ENCODE assay signal across 16 cellular contexts in the genomic region with DNA sequence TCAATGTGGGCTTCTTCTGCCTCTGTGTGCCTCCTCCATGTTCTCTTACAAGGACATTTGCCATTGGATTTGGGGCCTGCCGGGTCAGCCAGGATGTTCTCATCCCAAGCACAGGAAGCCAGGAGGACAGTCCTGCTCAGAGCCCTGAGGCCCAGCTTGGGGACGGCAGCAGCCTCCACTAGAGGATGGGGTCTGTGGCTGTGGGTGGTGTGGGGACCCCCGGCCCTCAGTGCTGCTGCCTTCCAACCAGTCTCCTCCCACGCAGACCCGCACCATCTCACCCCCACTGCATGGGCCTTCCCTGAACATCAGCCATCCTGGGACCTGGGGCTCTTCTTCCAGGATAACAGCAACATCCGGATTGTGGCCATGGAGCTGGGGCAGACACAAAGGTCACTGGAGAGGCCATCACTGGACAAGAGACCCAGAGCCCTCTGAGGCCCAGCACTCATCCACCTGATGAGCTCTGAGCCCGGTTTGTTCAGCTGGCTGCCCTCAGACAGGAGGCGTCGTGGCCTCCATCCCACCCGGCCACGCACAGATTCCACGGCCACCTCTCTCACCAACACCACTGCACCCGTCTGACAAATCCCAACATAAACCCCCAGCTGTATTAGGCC. TPM values are rescaled to one million over a fixed set of nuclear protein-coding genes. Genes with fewer than 3 reads are reported as not detected.
DNase-seq lines count a peak whose midpoint lies in the region; ATAC-seq and TF ChIP-seq lines count a peak whose summit lies in the region.
"Had no signal": no experiment of that assay in that cellular context is flagged by ENCODE, and none has a peak within 500 bp of the region (broad histone marks: within the 10 kb centered on the region; RNA-seq: fewer than 3 reads in every experiment).

No MANE protein-coding gene starts in this region.

- POLR2A ChIA-PET in GM10248 (lab: Yijun Ruan, JAX) = no interaction called here

- no peaks in the 10 kb centered on the region for H3K36me3 ChIP-seq in upper lobe of right lung
- no peaks in the 10 kb centered on the region for H3K36me3 ChIP-seq in left lung
- H3K36me3 ChIP-seq: BE2C, HAP-1 had no signal

- ATAC-seq in left cardiac atrium (no peak), right cardiac atrium (no peak), upper lobe of right lung (peak; percentile 11), left lung (no peak)

- H3K4me3 ChIP-seq in right cardiac atrium (ENCODE audit: low read length) (no peak overlapping the region), upper lobe of right lung (no peak overlapping the region), left lung (no peak overlapping the region)
- H3K4me3 ChIP-seq: GM23248, HAP-1 had no signal

- no peaks in the 10 kb centered on the region for H3K4me1 ChIP-seq in right cardiac atrium (ENCODE audit: control insufficient read depth, insufficient read depth, low read length)
- no peaks in the 10 kb centered on the region for H3K4me1 ChIP-seq in upper lobe of right lung
- H3K4me1 ChIP-seq in left lung = no peaks in the 10 kb centered on the region
- H3K4me1 ChIP-seq: BE2C, Caco-2, HAP-1 had no signal

- H3K27me3 ChIP-seq in right cardiac atrium (ENCODE audit: control insufficient read depth, insufficient read depth) = no peaks in the 10 kb centered on the region
- H3K27me3 ChIP-seq in upper lobe of right lung = no peaks in the 10 kb centered on the region
- no peaks in the 10 kb centered on the region for H3K27me3 ChIP-seq in left lung
- H3K27me3 ChIP-seq: BE2C had no signal

- H3K27ac ChIP-seq in right cardiac atrium (ENCODE audit: low read length) (no peak overlapping the region), upper lobe of right lung (no peak overlapping the region), left lung (no peak overlapping the region)
- H3K27ac ChIP-seq: C4-2B, GM23248, HL-60 had no signal

- DNase-seq in left cardiac atrium (peak; percentile 2), right cardiac atrium (no peak), mesenteric fat pad (ENCODE audit: low spot score) (peak; percentile 74), upper lobe of right lung (no peak), left lung (no peak), GM10248 (ENCODE audit: extremely low spot score) (no peak)
- DNase-seq: BE2C; Caco-2; CD4-positive, alpha-beta T cell; GM23248 had no signal

- 89% methylated on average over 13 of the region's 13 CpGs for WGBS in right cardiac atrium

- intact Hi-C loops in left cardiac atrium (cut with DNase I) (no loop called here), right cardiac atrium (cut with DNase I) (no loop called here), upper lobe of right lung (cut with DNase I) (no loop called here), left lung (cut with DNase I) (no loop called here)

- TF ChIP-seq CTCF in upper lobe of right lung (IDR thresholded peaks at IDR 0.05) (no peak), left lung (IDR thresholded peaks at IDR 0.05) (no peak), GM10248 (IDR thresholded peaks at IDR 0.05; ENCODE audit: control extremely low read depth, extremely low read depth, low read depth, missing control alignments) (no peak)

- CTCF ChIA-PET in GM10248 (lab: Yijun Ruan, JAX) = no interaction called here

- H3K9me3 ChIP-seq in right cardiac atrium (ENCODE audit: control insufficient read depth, low read length) = no peaks in the 10 kb centered on the region
- H3K9me3 ChIP-seq in upper lobe of right lung = no peaks in the 10 kb centered on the region
- peaks cover 0 to 19% of the 10 kb centered on the region in 2 donors for H3K9me3 ChIP-seq in left lung
- H3K9me3 ChIP-seq: HAP-1 had no signal

RNA-seq across cellular contexts. Expression of a gene that starts 56.5 kb away (rescaled TPM):
- total RNA-seq in left cardiac atrium (10 to 100 TPM; 26.6 to 66.7 TPM), right cardiac atrium (100 to 1,000 TPM in 3 of 4 donors, 10 to 100 TPM in 1; 56.5 to 117 (median 104) TPM), mesenteric fat pad (25.5 TPM), upper lobe of right lung (0.14 TPM), left lung (not detected)
- 153 TPM for polyA plus RNA-seq in right cardiac atrium
- total RNA-seq: A172; Caco-2; CD4-positive, alpha-beta T cell; GM23248; H4; HT1080 had no signal
- polyA plus RNA-seq: GM23248 had no signal

Comparison
In these comparisons a context has a peak if more than half of its experiments do, and no peak if none do; other contexts are left out.
1. DNase-seq: peak in left cardiac atrium (single experiment) and mesenteric fat pad (single experiment); none in right cardiac atrium (0 of 3), upper lobe of right lung (single experiment), left lung (0 of 2) and GM10248 (single experiment).
2. RNA of a gene that starts 56.5 kb away (total RNA-seq): 56.5 to 117 TPM in right cardiac atrium, 26.6 to 66.7 TPM in left cardiac atrium and 25.5 TPM in mesenteric fat pad (single experiment); 0.14 TPM in upper lobe of right lung (single experiment) and not detected in left lung; every median in the first group is over 10 times any median in the second.